In the genomic region with DNA sequence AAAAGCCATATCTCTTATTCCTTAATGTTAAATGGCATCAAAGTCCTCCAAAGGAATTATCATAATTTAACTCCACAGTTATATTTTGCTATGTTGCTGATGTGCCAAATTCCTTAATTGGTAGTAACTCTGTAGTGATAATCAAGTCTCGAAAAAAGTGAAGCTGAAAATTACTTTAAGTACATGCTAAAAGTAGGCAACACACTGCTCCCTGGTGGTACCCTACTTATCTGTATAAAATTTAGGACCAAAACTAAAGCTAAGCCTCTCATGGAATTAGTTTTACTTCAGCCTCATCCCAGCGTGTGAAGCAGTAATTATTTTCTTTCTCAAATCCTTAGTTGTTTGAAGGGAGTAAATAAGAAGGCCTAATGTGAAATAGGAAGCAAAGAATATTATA, we compare ENCODE assay signal across 2 cellular contexts.
TF ChIP-seq lines count a peak whose summit lies in the region.

No MANE protein-coding gene starts in this region.

TF ChIP-seq in liver, 16 proteins besides CTCF, POLR2A, EP300 and RAD21 (continued from another document):
- TF ChIP-seq, protein P1, sequence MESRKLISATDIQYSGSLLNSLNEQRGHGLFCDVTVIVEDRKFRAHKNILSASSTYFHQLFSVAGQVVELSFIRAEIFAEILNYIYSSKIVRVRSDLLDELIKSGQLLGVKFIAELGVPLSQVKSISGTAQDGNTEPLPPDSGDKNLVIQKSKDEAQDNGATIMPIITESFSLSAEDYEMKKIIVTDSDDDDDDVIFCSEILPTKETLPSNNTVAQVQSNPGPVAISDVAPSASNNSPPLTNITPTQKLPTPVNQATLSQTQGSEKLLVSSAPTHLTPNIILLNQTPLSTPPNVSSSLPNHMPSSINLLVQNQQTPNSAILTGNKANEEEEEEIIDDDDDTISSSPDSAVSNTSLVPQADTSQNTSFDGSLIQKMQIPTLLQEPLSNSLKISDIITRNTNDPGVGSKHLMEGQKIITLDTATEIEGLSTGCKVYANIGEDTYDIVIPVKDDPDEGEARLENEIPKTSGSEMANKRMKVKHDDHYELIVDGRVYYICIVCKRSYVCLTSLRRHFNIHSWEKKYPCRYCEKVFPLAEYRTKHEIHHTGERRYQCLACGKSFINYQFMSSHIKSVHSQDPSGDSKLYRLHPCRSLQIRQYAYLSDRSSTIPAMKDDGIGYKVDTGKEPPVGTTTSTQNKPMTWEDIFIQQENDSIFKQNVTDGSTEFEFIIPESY (IDR thresholded peaks at IDR 0.05) = no peak
- TF ChIP-seq TAF1 (conservative IDR thresholded peaks at IDR 0.05) = no peak
- TF ChIP-seq, protein P2, sequence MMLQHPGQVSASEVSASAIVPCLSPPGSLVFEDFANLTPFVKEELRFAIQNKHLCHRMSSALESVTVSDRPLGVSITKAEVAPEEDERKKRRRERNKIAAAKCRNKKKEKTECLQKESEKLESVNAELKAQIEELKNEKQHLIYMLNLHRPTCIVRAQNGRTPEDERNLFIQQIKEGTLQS (IDR thresholded peaks at IDR 0.05) = no peak
- TF ChIP-seq FOXA2 (IDR thresholded peaks at IDR 0.05) = no peak
- TF ChIP-seq HNF4G (IDR thresholded peaks at IDR 0.05) = no peak
- TF ChIP-seq HNF4A (conservative IDR thresholded peaks at IDR 0.05) = no peak
- TF ChIP-seq NR2F2 (IDR thresholded peaks at IDR 0.05) = no peak
- TF ChIP-seq RXRA (IDR thresholded peaks at IDR 0.05) = no peak
TF ChIP-seq in liver: peak in this region for 0.

TF ChIP-seq in HepG2, 621 proteins besides CTCF, POLR2A, EP300 and RAD21 (continued from another document):
- TF ChIP-seq, protein P3, sequence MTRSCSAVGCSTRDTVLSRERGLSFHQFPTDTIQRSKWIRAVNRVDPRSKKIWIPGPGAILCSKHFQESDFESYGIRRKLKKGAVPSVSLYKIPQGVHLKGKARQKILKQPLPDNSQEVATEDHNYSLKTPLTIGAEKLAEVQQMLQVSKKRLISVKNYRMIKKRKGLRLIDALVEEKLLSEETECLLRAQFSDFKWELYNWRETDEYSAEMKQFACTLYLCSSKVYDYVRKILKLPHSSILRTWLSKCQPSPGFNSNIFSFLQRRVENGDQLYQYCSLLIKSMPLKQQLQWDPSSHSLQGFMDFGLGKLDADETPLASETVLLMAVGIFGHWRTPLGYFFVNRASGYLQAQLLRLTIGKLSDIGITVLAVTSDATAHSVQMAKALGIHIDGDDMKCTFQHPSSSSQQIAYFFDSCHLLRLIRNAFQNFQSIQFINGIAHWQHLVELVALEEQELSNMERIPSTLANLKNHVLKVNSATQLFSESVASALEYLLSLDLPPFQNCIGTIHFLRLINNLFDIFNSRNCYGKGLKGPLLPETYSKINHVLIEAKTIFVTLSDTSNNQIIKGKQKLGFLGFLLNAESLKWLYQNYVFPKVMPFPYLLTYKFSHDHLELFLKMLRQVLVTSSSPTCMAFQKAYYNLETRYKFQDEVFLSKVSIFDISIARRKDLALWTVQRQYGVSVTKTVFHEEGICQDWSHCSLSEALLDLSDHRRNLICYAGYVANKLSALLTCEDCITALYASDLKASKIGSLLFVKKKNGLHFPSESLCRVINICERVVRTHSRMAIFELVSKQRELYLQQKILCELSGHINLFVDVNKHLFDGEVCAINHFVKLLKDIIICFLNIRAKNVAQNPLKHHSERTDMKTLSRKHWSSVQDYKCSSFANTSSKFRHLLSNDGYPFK (CRISPR knock-in tag; IDR thresholded peaks at IDR 0.05; ENCODE audit: borderline replicate concordance) = no peak
- TF ChIP-seq, protein P4, sequence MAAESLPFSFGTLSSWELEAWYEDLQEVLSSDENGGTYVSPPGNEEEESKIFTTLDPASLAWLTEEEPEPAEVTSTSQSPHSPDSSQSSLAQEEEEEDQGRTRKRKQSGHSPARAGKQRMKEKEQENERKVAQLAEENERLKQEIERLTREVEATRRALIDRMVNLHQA (CRISPR knock-in tag; IDR thresholded peaks at IDR 0.05) = no peak
- TF ChIP-seq, protein P5, sequence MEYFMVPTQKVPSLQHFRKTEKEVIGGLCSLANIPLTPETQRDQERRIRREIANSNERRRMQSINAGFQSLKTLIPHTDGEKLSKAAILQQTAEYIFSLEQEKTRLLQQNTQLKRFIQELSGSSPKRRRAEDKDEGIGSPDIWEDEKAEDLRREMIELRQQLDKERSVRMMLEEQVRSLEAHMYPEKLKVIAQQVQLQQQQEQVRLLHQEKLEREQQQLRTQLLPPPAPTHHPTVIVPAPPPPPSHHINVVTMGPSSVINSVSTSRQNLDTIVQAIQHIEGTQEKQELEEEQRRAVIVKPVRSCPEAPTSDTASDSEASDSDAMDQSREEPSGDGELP (IDR thresholded peaks at IDR 0.05; ENCODE audit: borderline replicate concordance, low read depth) = no peak
